In the genomic region with DNA sequence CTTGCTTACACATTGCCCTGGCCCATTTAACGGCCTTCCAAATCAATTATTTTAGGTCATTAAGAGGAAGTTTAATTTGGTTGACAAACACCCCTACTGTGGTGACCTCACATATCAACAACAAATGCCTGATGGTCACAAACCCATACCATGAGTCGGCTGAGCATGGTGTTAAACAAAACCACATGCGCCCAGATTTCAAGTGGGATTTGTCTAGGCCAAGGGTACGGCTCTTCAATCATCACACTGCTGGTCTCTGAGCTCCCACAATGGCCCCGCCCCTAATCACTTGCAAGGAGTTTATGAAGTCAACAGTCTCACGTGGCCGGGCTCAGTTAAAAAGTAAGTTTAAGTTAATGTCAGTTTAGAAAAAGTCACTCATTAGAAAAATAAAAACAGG, we compare ENCODE assay signal across 26 cellular contexts.
"Had no signal": no experiment of that assay in that cellular context is flagged by ENCODE, and none has a peak within 500 bp of the region (broad histone marks: within the 10 kb centered on the region; RNA-seq: fewer than 3 reads in every experiment).

No MANE protein-coding gene starts in this region.

- DNase-seq: colonic mucosa; effector memory CD4-positive, alpha-beta T cell; erythroblast; hypothalamus; immature natural killer cell; islet precursor cell; kidney glomerular epithelial cell; left colon; left ventricle myocardium superior; lower lobe of right lung; naive thymus-derived CD8-positive, alpha-beta T cell; nephron progenitor cell; nucleus accumbens; ovary; posterior cingulate gyrus; psoas muscle; right cardiac atrium; sigmoid colon; stimulated activated CD4-positive, alpha-beta T cell treated with anti-CD3 and anti-CD28 coated beads, Interleukin-2, amount 100 ng/mL, for 24 hours; stimulated activated CD4-positive, alpha-beta T cell treated with anti-CD3 and anti-CD28 coated beads, Interleukin-4, amount 100 ng/mL, for 24 hours; stimulated activated naive CD4-positive, alpha-beta T cell treated with Interleukin-2 at 50 U/mL for 16 hours; stomach; thyroid gland; trophoblast cell had no signal

- H3K27me3 Mint-ChIP-seq: dendritic cell treated with granulocyte-macrophage colony-stimulating factor and Interleukin-4, amounts not matched to agents 40 ng/mL and 50 ng/mL, for 4 days; naive thymus-derived CD8-positive, alpha-beta T cell had no signal

- H3K9me3 Mint-ChIP-seq: dendritic cell treated with granulocyte-macrophage colony-stimulating factor and Interleukin-4, amounts not matched to agents 40 ng/mL and 50 ng/mL, for 4 days; immature natural killer cell; naive thymus-derived CD8-positive, alpha-beta T cell; nephron progenitor cell; stimulated activated effector memory CD8-positive, alpha-beta T cell treated with anti-CD3 and anti-CD28 coated beads, Interleukin-12 subunit alpha, Interleukin-12 subunit beta, amount 100 ng/mL, for 72 hours had no signal

- ATAC-seq: left colon; left ventricle myocardium superior; lower lobe of right lung; naive thymus-derived CD8-positive, alpha-beta T cell; psoas muscle; right cardiac atrium; stimulated activated effector memory CD8-positive, alpha-beta T cell treated with anti-CD3 and anti-CD28 coated beads, Interleukin-12 subunit alpha, Interleukin-12 subunit beta, amount 100 ng/mL, for 72 hours had no signal

- H3K27ac Mint-ChIP-seq: dendritic cell treated with granulocyte-macrophage colony-stimulating factor and Interleukin-4, amounts not matched to agents 40 ng/mL and 50 ng/mL, for 4 days; immature natural killer cell; naive thymus-derived CD8-positive, alpha-beta T cell; nephron progenitor cell; stimulated activated effector memory CD8-positive, alpha-beta T cell treated with anti-CD3 and anti-CD28 coated beads, Interleukin-12 subunit alpha, Interleukin-12 subunit beta, amount 100 ng/mL, for 72 hours had no signal

- H3K4me3 Mint-ChIP-seq: dendritic cell treated with granulocyte-macrophage colony-stimulating factor and Interleukin-4, amounts not matched to agents 40 ng/mL and 50 ng/mL, for 4 days; immature natural killer cell; naive thymus-derived CD8-positive, alpha-beta T cell; nephron progenitor cell; stimulated activated effector memory CD8-positive, alpha-beta T cell treated with anti-CD3 and anti-CD28 coated beads, Interleukin-12 subunit alpha, Interleukin-12 subunit beta, amount 100 ng/mL, for 72 hours had no signal

- H3K36me3 Mint-ChIP-seq: stimulated activated effector memory CD8-positive, alpha-beta T cell treated with anti-CD3 and anti-CD28 coated beads, Interleukin-12 subunit alpha, Interleukin-12 subunit beta, amount 100 ng/mL, for 72 hours had no signal

- H3K4me3 ChIP-seq: colonic mucosa, lower lobe of right lung, ovary, psoas muscle, sigmoid colon, stomach, thyroid gland had no signal

- H3K4me1 Mint-ChIP-seq: immature natural killer cell; stimulated activated effector memory CD8-positive, alpha-beta T cell treated with anti-CD3 and anti-CD28 coated beads, Interleukin-12 subunit alpha, Interleukin-12 subunit beta, amount 100 ng/mL, for 72 hours had no signal
